In the genomic region with DNA sequence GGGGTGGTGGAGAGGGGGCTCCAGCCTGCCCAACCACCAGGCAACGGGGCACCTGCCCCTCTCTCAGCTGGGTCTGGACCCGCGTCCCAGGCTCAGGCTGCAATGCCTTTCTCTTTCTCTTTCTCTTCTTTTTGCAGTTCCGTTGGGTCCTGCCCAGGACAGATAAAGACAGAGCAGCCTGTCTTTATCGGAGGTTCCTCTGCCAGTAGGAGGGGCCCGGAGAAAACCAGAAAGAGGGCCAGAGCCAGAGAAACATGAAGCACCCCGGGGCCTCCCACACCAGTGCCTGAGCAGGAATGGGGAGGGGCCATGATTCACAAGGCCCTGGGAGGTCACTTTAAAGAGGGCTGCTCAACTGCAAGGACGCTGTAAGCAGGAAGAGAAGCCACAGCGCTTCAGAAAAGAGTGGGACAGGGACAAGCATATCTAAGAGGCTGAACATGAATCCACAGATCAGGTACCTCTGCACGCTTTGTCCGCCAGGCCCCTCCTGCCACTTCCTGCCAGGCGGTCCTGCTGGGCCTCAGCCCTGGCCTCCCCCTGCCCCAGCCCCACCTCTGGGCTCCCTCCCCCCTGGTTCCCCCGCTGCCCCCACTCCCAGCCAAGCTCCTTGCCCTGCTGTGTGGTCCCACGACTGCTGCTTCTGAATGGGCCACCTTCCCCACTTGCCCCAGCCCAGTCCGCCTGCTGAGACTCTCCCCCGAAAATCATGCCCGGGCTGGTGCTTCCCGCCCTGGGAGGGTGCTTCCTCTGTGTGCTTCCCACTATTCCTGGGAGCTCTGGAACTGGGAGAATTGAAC, we compare ENCODE assay signal across 8 cellular contexts. TPM values are rescaled to one million over a fixed set of nuclear protein-coding genes. Genes with fewer than 3 reads are reported as not detected.
DNase-seq lines count a peak whose midpoint lies in the region; ATAC-seq and TF ChIP-seq lines count a peak whose summit lies in the region.

Gene APOBEC3C, plus strand, starts transcription at position 335 of the 800 bp plus-strand sequence. Its CDS starts 106 bp downstream, at position 441.

- H3K36me3 Mint-ChIP-seq in stimulated activated effector memory CD8-positive, alpha-beta T cell treated with anti-CD3 and anti-CD28 coated beads, Interleukin-12 subunit alpha, Interleukin-12 subunit beta, amount 100 ng/mL, for 72 hours = peaks cover 55% of the 10 kb centered on the region

- H3K4me3 Mint-ChIP-seq in stimulated activated effector memory CD8-positive, alpha-beta T cell treated with anti-CD3 and anti-CD28 coated beads, Interleukin-12 subunit alpha, Interleukin-12 subunit beta, amount 100 ng/mL, for 72 hours = peak within 1 kb of the TSS; percentile 98

- peak within 1 kb of the TSS; percentile 97 for H3K27ac Mint-ChIP-seq in stimulated activated effector memory CD8-positive, alpha-beta T cell treated with anti-CD3 and anti-CD28 coated beads, Interleukin-12 subunit alpha, Interleukin-12 subunit beta, amount 100 ng/mL, for 72 hours

- H3K9me3 Mint-ChIP-seq in stimulated activated effector memory CD8-positive, alpha-beta T cell treated with anti-CD3 and anti-CD28 coated beads, Interleukin-12 subunit alpha, Interleukin-12 subunit beta, amount 100 ng/mL, for 72 hours = no peaks in the 10 kb centered on the region

- peak; percentile 80 for ATAC-seq in HG02970 (IDR thresholded peaks at IDR 0.05; ENCODE audit: low FRiP score, unreplicated experiment)
- ATAC-seq in stimulated activated effector memory CD8-positive, alpha-beta T cell treated with anti-CD3 and anti-CD28 coated beads, Interleukin-12 subunit alpha, Interleukin-12 subunit beta, amount 100 ng/mL, for 72 hours = peak; percentile 99

- DNase-seq in DMS 273 (lab: John Stamatoyannopoulos, UW; ENCODE audit: unreplicated experiment) (peak; percentile 63), DMS 273 treated with DMSO at 0.1 percent for 48 hours (lab: John Stamatoyannopoulos, UW) (no peak), OCI-M1 (lab: John Stamatoyannopoulos, UW) (peak; percentile 97), erythroblast (lab: John Stamatoyannopoulos, UW) (peak; percentile 96 to 98), myocyte (ENCODE audit: low read depth) (peak; percentile 83)
- peak; percentile 85 for DNase-seq in activated CD8-positive, alpha-beta memory T cell treated with anti-CD3 and anti-CD28 coated beads, Interleukin-2, amount 50 U/mL, for 48 hours
- peak; percentile 61 to 90 for DNase-seq in stimulated activated effector memory CD8-positive, alpha-beta T cell treated with anti-CD3 and anti-CD28 coated beads, Interleukin-12 subunit alpha, Interleukin-12 subunit beta, amount 100 ng/mL, for 72 hours (ENCODE audit: low spot score in 2 of 2)

- peaks cover 46% of the 10 kb centered on the region for H3K4me1 Mint-ChIP-seq in stimulated activated effector memory CD8-positive, alpha-beta T cell treated with anti-CD3 and anti-CD28 coated beads, Interleukin-12 subunit alpha, Interleukin-12 subunit beta, amount 100 ng/mL, for 72 hours

- TF ChIP-seq POLR2A in erythroblast (IDR thresholded peaks at IDR 0.05; ENCODE audit: low read length) = peak; percentile 91

RNA-seq across cellular contexts. Expression of gene APOBEC3C, which starts in this region (rescaled TPM):
- total RNA-seq in myocyte = 5.4 and 6.4 TPM in 2 replicates
- polyA plus RNA-seq in myocyte (2012) = 32.9 TPM
